8 cellular contexts compared by ENCODE assay signal in the genomic region with DNA sequence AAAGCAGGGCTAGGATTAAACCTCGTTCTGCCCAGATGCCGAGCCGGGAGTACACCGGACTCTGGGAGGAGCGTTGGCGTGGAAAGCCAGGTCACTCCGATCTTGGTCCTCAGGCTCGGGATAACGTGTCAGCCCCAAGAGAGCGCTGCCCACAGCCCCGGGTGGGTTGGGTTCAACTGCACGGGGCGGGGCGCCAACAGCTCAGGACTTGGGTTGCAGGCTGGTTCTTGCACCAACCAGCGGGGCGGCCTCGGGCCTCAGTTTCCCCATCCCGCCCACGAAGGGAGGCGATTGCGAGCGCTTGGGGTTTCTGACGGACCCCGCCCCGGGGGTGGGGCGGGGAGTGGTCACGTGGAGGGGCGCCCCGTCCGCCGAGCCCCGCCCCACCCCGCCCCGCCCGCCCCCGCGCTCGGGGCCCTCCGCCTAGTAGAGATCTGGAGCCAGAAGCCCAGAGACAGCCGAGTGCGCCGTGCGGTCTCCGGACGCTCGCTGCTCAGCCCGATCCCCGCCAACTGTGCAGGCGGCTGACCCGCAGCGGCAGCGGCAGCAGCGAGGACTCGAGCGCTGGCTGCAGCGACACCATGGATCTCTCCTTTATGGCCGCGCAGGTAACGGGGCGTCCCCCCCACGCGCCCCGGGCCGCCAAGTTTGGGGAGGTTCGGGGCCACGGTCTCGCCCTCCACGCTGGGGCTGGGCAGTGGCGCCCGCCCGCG. TPM values are rescaled to one million over a fixed set of nuclear protein-coding genes. Genes with fewer than 3 reads are reported as not detected.
DNase-seq lines count a peak whose midpoint lies in the region; ATAC-seq and TF ChIP-seq lines count a peak whose summit lies in the region.

TSS of gene C14orf132 (plus strand) at position 443 of the 713 bp plus-strand sequence. CDS start at position 582, 139 bp downstream.

- dilution Hi-C loops in mammary epithelial cell (cut with HindIII; ENCODE audit: low sequenced_read_pairs) = no loop called here

- H3K9ac ChIP-seq in mammary epithelial cell (ENCODE audit: insufficient read depth, low read length) = no peak within 1 kb of the TSS

- H3K36me3 ChIP-seq in mammary epithelial cell (ENCODE audit: insufficient read depth, low read length) (no peaks in the 10 kb centered on the region), spleen (no peaks in the 10 kb centered on the region)

- 9% methylated on average over 11 of the region's 72 CpGs for whole genome bisulfite sequencing in mammary epithelial cell (ENCODE audit: low coverage, missing lambda C conversion rate)
- 1 to 4% (median 2%) methylated on average over 18 to 72 of the region's 72 CpGs for WGBS in spleen, 5 donors

- H4K20me1 ChIP-seq in mammary epithelial cell (ENCODE audit: insufficient read depth, low read length) = no peaks in the 10 kb centered on the region

- TF ChIP-seq CTCF in mammary epithelial cell (conservative IDR thresholded peaks at IDR 0.05 in 1 of 2, IDR thresholded peaks at IDR 0.05 in 1 of 2; ENCODE audit: extremely low read depth in 1 of 2, insufficient read depth in 1 of 2, low read depth in 1 of 2, low read length in 2 of 2) = no peak
- TF ChIP-seq CTCF in spleen (IDR thresholded peaks at IDR 0.05 in 8 of 11, conservative IDR thresholded peaks at IDR 0.05 in 3 of 11) = no peak

- H3K4me1 ChIP-seq in mammary epithelial cell (ENCODE audit: insufficient read depth, low read length) (peaks cover 23% of the 10 kb centered on the region), spleen (peaks cover 0 to 40% (median 27%) of the 10 kb centered on the region in 6 donors)

- peak within 1 kb of the TSS; percentile 88 for H2AFZ ChIP-seq in mammary epithelial cell (ENCODE audit: low read depth, low read length)

- H3K4me3 ChIP-seq in mammary epithelial cell (replicated peaks in 1 of 3; ENCODE audit: insufficient read depth in 1 of 3, low read depth in 2 of 3, low read length in 3 of 3) (peak within 1 kb of the TSS; percentile 56 to 70 (median 63)), spleen (peak within 1 kb of the TSS; percentile 40 to 84 (median 56))

- BruUV-seq in mammary epithelial cell (replicated peaks; lab: Mats Ljungman, UMichigan) = no TSS peak

- in situ Hi-C loops in mammary epithelial cell (cut with MboI; ENCODE audit: low sequenced_read_pairs in 2 of 2) = no loop called here

- H3K79me2 ChIP-seq in mammary epithelial cell (ENCODE audit: insufficient read depth, low read length) = no peaks in the 10 kb centered on the region

- H3K27ac ChIP-seq in mammary epithelial cell (ENCODE audit: insufficient read depth, low read depth, low read length) (no peak within 1 kb of the TSS), spleen (peak within 1 kb of the TSS in 6 of 8 donors; percentile 51 to 82 (median 64))

- peak within 1 kb of the TSS; percentile 99 for H3K4me2 ChIP-seq in mammary epithelial cell (ENCODE audit: insufficient read depth, low read depth, low read length)

- peak; percentile 34 for DNase-seq in DMS 273 treated with DMSO at 0.1 percent for 48 hours (lab: John Stamatoyannopoulos, UW)
- DNase-seq in T1000 (lab: John Stamatoyannopoulos, UW) = peak; percentile 55
- DNase-seq in mammary epithelial cell = peak; percentile 40
- peak; percentile 56 for DNase-seq in iris pigment epithelial cell (ENCODE audit: low read depth)
- DNase-seq in spleen = peak; percentile 79
- no peak for DNase-seq in NCI-H526 treated with DMSO at 0.1 percent for 48 hours (lab: John Stamatoyannopoulos, UW)

- no peak for TF ChIP-seq POLR2A in spleen (IDR thresholded peaks at IDR 0.05)

- intact Hi-C loops in mammary epithelial cell (cut with micrococcal nuclease) (no loop called here), spleen (cut with DNase I; ENCODE audit: low total_unique reads) (no loop called here)

- CTCF ChIA-PET in mammary epithelial cell (lab: Charles Lee; ENCODE audit: low non-redundant PET) = interaction anchor here (0.7 kb wide), 1 partner anchor 382 kb away, joined by 7 read pairs; no protein-coding TSS in a partner anchor

- peak; percentile 43 for ATAC-seq in HG03521 (IDR thresholded peaks at IDR 0.05; ENCODE audit: unreplicated experiment)
- ATAC-seq in GM21737 (IDR thresholded peaks at IDR 0.05; ENCODE audit: unreplicated experiment) = no peak

- H3K9me3 ChIP-seq in mammary epithelial cell (replicated peaks; ENCODE audit: insufficient read depth, low read length) (no peaks in the 10 kb centered on the region), spleen (peaks cover 0 to 3% (median 0%) of the 10 kb centered on the region in 8 donors)

- peaks cover 4% of the 10 kb centered on the region for H3K27me3 ChIP-seq in mammary epithelial cell (ENCODE audit: insufficient read depth, low read length)
- H3K27me3 ChIP-seq in spleen (replicated peaks in 1 of 7) = peaks cover 0 to 72% (median 40%) of the 10 kb centered on the region in 7 donors

RNA-seq across cellular contexts. Expression of gene C14orf132, which starts in this region (rescaled TPM):
- total RNA-seq in mammary epithelial cell = 1 to 10 TPM; 2.2 to 3.2 TPM
- polyA plus RNA-seq in mammary epithelial cell = 0.41 TPM
- 1.2 TPM for polyA minus RNA-seq in mammary epithelial cell
- total RNA-seq in spleen = 10 to 100 TPM in 4 of 7 donors, 1 to 10 TPM in 3; 3.0 to 16.4 (median 10.2) TPM
- polyA plus RNA-seq in spleen = 1 to 10 TPM; 1.8 to 3.5 (median 1.8) TPM
